In the genomic region with DNA sequence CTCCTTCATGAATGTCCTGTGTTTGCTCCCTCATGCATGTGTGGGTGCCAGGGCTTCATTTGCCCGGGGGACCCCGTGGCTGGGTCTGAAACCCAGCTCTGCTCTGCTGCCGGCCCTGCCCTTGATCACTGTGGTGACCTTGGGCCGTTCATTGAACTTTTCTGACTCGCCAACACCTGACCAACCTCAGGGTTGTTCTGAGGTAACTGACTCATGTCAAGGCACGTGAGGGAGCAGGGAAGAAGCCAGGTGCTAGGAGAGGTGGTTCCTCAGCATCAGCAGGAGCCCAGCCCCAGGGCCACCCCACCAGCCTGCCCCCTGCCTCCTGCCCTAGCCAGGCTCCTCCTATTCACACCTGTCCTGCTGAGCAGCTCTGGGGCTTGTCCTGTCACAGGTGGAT, we compare ENCODE assay signal across 33 cellular contexts. TPM values are rescaled to one million over a fixed set of nuclear protein-coding genes. Genes with fewer than 3 reads are reported as not detected.
"Had no signal": no experiment of that assay in that cellular context is flagged by ENCODE, and none has a peak within 500 bp of the region (broad histone marks: within the 10 kb centered on the region; RNA-seq: fewer than 3 reads in every experiment).

No MANE protein-coding gene starts in this region.

- H3K36me3 ChIP-seq: ascending aorta, SJSA1 had no signal

- H3K4me3 Mint-ChIP-seq: activated CD4-positive, alpha-beta T cell treated with anti-CD3 and anti-CD28 coated beads for 36 hours; activated CD4-positive, alpha-beta T cell treated with anti-CD3 and anti-CD28 coated beads, Interleukin-2, amount 10 ng/mL, durations not matched to agents 7 days and 5 days; activated CD8-positive, alpha-beta T cell treated with anti-CD3 and anti-CD28 coated beads, Interleukin-2, amount 10 ng/mL, durations not matched to agents 7 days and 5 days; activated naive CD4-positive, alpha-beta T cell treated with anti-CD3 and anti-CD28 coated beads, Interleukin-2, amount 50 U/mL, for 24 hours; activated naive CD8-positive, alpha-beta T cell treated with anti-CD3 and anti-CD28 coated beads, Interleukin-2, amount 10 ng/mL, durations not matched to agents 7 days and 5 days; activated T-cell treated with anti-CD3 and anti-CD28 coated beads, Interleukin-2, amount 50 U/mL, for 24 hours; T-helper 1 cell treated with Interleukin-12 subunit alpha and Interleukin-12 subunit beta and Interleukin-4 antibody, amounts not matched to agents 30 μg/mL and 1 μg/mL, for 36 hours; T-helper 2 cell treated with Interferon-gamma antibody and Interleukin-4, amounts not matched to agents 5 μg/mL and 100 μg/mL, for 36 hours; WTC11 had no signal

- H3K27me3 Mint-ChIP-seq: activated CD4-positive, alpha-beta T cell treated with anti-CD3 and anti-CD28 coated beads for 36 hours; activated CD4-positive, alpha-beta T cell treated with anti-CD3 and anti-CD28 coated beads, Interleukin-2, amount 10 ng/mL, durations not matched to agents 7 days and 5 days; activated naive CD4-positive, alpha-beta T cell treated with anti-CD3 and anti-CD28 coated beads, Interleukin-2, amount 50 U/mL, for 24 hours; activated T-cell treated with anti-CD3 and anti-CD28 coated beads, Interleukin-2, amount 50 U/mL, for 24 hours had no signal

- H3K4me3 ChIP-seq: ascending aorta, SJSA1 had no signal

- H3K4me2 ChIP-seq: SK-N-SH had no signal

- H3K4me1 ChIP-seq: ascending aorta had no signal

- H3K27me3 ChIP-seq: ascending aorta, SJSA1 had no signal

- H3K27ac Mint-ChIP-seq: activated CD4-positive, alpha-beta T cell treated with anti-CD3 and anti-CD28 coated beads for 36 hours; activated CD4-positive, alpha-beta T cell treated with anti-CD3 and anti-CD28 coated beads, Interleukin-2, amount 10 ng/mL, durations not matched to agents 7 days and 5 days; activated CD8-positive, alpha-beta T cell treated with anti-CD3 and anti-CD28 coated beads, Interleukin-2, amount 10 ng/mL, durations not matched to agents 7 days and 5 days; activated naive CD4-positive, alpha-beta T cell treated with anti-CD3 and anti-CD28 coated beads, Interleukin-2, amount 50 U/mL, for 24 hours; activated naive CD8-positive, alpha-beta T cell treated with anti-CD3 and anti-CD28 coated beads, Interleukin-2, amount 10 ng/mL, durations not matched to agents 7 days and 5 days; activated T-cell treated with anti-CD3 and anti-CD28 coated beads, Interleukin-2, amount 50 U/mL, for 24 hours; activated T-helper 2 cell treated with anti-CD3 and anti-CD28 coated beads, Interferon-gamma antibody, Interleukin-2, Interleukin-4, amounts not matched to agents 10 μg/mL and 5 μg/mL and 100 μg/mL, durations not matched to agents 14 hours and 24 hours and 36 hours; T-helper 1 cell treated with Interleukin-12 subunit alpha and Interleukin-12 subunit beta and Interleukin-4 antibody, amounts not matched to agents 30 μg/mL and 1 μg/mL, for 36 hours; T-helper 2 cell treated with Interferon-gamma antibody and Interleukin-4, amounts not matched to agents 5 μg/mL and 100 μg/mL, for 36 hours; WTC11 had no signal

- ATAC-seq: activated CD4-positive, alpha-beta T cell treated with anti-CD3 and anti-CD28 coated beads for 36 hours; activated CD4-positive, CD25-positive, alpha-beta regulatory T cell treated with anti-CD3 and anti-CD28 coated beads, Interleukin-2, amount 50 U/mL, for 24 hours; activated CD8-positive, alpha-beta T cell treated with anti-CD3 and anti-CD28 coated beads, Interleukin-2, amount 10 ng/mL, durations not matched to agents 7 days and 5 days; Panc1; WTC11 had no signal

- H3K36me3 Mint-ChIP-seq: activated naive CD4-positive, alpha-beta T cell treated with anti-CD3 and anti-CD28 coated beads, Interleukin-2, amount 50 U/mL, for 24 hours; activated naive CD8-positive, alpha-beta T cell treated with anti-CD3 and anti-CD28 coated beads, Interleukin-2, amount 10 ng/mL, durations not matched to agents 7 days and 5 days; WTC11 had no signal

- H3K27ac ChIP-seq: ascending aorta, SJSA1 had no signal

- H3K4me1 Mint-ChIP-seq: activated CD4-positive, alpha-beta T cell treated with anti-CD3 and anti-CD28 coated beads for 36 hours; activated naive CD4-positive, alpha-beta T cell treated with anti-CD3 and anti-CD28 coated beads, Interleukin-2, amount 50 U/mL, for 24 hours had no signal

- DNase-seq: activated CD4-positive, alpha-beta T cell treated with anti-CD3 and anti-CD28 coated beads for 36 hours; activated CD4-positive, alpha-beta T cell treated with anti-CD3 and anti-CD28 coated beads, Interleukin-2, amount 10 ng/mL, durations not matched to agents 7 days and 5 days; activated CD4-positive, alpha-beta T cell treated with anti-CD3 and anti-CD28 coated beads, Interleukin-2, amount 50 U/mL, for 48 hours; activated CD8-positive, alpha-beta T cell treated with anti-CD3 and anti-CD28 coated beads, Interleukin-2, amount 10 ng/mL, durations not matched to agents 7 days and 5 days; activated gamma-delta T cell; activated naive CD4-positive, alpha-beta T cell treated with Interleukin-2 at 50 U/mL for 16 hours; activated naive CD8-positive, alpha-beta T cell treated with anti-CD3 and anti-CD28 coated beads, Interleukin-2, amount 10 ng/mL, durations not matched to agents 7 days and 5 days; activated T-cell treated with anti-CD3 and anti-CD28 coated beads, Interleukin-2, amount 50 U/mL, for 24 hours; amygdala; caudate nucleus; cerebellar nuclear complex; NCI-H1105; NCI-H1417 treated with DMSO at 0.1 percent for 48 hours; NCI-H187 treated with DMSO at 0.1 percent for 48 hours; NCI-H2081; NCI-H2171 treated with DMSO at 0.1 percent for 48 hours; NCI-H226; NCI-H446 treated with DMSO at 0.1 percent for 48 hours; NCI-H524; RPMI8226; SHP77 treated with DMSO at 0.1 percent for 48 hours; SK-N-SH had no signal

- H3K9ac ChIP-seq: SK-N-SH had no signal

- H3K9me3 ChIP-seq: ascending aorta, SJSA1, SK-N-SH had no signal

- FAIRE-seq: TTC549 had no signal

- H3K9me3 Mint-ChIP-seq: activated CD4-positive, alpha-beta T cell treated with anti-CD3 and anti-CD28 coated beads, Interleukin-2, amount 10 ng/mL, durations not matched to agents 7 days and 5 days; activated naive CD4-positive, alpha-beta T cell treated with anti-CD3 and anti-CD28 coated beads, Interleukin-2, amount 50 U/mL, for 24 hours; activated naive CD8-positive, alpha-beta T cell treated with anti-CD3 and anti-CD28 coated beads, Interleukin-2, amount 10 ng/mL, durations not matched to agents 7 days and 5 days; activated T-cell treated with anti-CD3 and anti-CD28 coated beads, Interleukin-2, amount 50 U/mL, for 24 hours; activated T-helper 2 cell treated with anti-CD3 and anti-CD28 coated beads, Interferon-gamma antibody, Interleukin-2, Interleukin-4, amounts not matched to agents 10 μg/mL and 5 μg/mL and 100 μg/mL, durations not matched to agents 14 hours and 24 hours and 36 hours; T-helper 1 cell treated with Interleukin-12 subunit alpha and Interleukin-12 subunit beta and Interleukin-4 antibody, amounts not matched to agents 30 μg/mL and 1 μg/mL, for 36 hours; T-helper 2 cell treated with Interferon-gamma antibody and Interleukin-4, amounts not matched to agents 5 μg/mL and 100 μg/mL, for 36 hours; WTC11 had no signal

RNA-seq across cellular contexts. Expression of a gene that starts 47.9 kb away (rescaled TPM):
- total RNA-seq: activated CD4-positive, alpha-beta T cell treated with anti-CD3 and anti-CD28 coated beads for 36 hours; activated CD4-positive, alpha-beta T cell treated with anti-CD3 and anti-CD28 coated beads, Interleukin-2, amount 10 ng/mL, durations not matched to agents 7 days and 5 days; activated CD8-positive, alpha-beta T cell treated with anti-CD3 and anti-CD28 coated beads, Interleukin-2, amount 10 ng/mL, durations not matched to agents 7 days and 5 days; activated naive CD8-positive, alpha-beta T cell treated with anti-CD3 and anti-CD28 coated beads, Interleukin-2, amount 10 ng/mL, durations not matched to agents 7 days and 5 days; activated T-helper 2 cell treated with anti-CD3 and anti-CD28 coated beads, Interferon-gamma antibody, Interleukin-2, Interleukin-4, amounts not matched to agents 10 μg/mL and 5 μg/mL and 100 μg/mL, durations not matched to agents 14 hours and 24 hours and 36 hours; ascending aorta; M059J; SJSA1; WTC11 had no signal
- polyA plus RNA-seq: SK-N-SH had no signal
